ENCODE assay signal across 1 cellular context in the genomic region with DNA sequence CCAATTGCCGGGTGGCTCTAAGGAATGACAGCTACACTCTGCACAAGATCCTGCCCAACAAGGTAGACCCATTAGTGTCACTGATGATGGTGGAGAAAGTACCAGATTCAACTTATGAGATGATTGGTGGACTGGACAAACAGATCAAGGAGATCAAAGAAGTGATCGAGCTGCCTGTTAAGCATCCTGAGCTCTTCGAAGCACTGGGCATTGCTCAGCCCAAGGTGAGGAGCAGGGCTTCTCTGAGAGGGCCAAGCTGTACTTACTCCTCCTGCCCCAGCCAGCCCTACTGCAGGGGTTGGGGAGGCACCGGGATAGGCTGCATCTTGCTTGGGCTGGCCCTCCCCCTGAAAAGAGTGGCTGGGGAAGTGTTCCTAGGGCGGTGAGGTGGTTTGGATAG.
TF ChIP-seq lines count a peak whose summit lies in the region.

No MANE protein-coding gene starts in this region.

TF ChIP-seq in IMR-90, 13 proteins besides CTCF, POLR2A, EP300 and RAD21:
- TF ChIP-seq, protein P1, sequence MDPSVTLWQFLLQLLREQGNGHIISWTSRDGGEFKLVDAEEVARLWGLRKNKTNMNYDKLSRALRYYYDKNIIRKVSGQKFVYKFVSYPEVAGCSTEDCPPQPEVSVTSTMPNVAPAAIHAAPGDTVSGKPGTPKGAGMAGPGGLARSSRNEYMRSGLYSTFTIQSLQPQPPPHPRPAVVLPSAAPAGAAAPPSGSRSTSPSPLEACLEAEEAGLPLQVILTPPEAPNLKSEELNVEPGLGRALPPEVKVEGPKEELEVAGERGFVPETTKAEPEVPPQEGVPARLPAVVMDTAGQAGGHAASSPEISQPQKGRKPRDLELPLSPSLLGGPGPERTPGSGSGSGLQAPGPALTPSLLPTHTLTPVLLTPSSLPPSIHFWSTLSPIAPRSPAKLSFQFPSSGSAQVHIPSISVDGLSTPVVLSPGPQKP (IDR thresholded peaks at IDR 0.05; ENCODE audit: borderline replicate concordance, low read depth, low read length): no peak
- TF ChIP-seq SMC3 (IDR thresholded peaks at IDR 0.05; ENCODE audit: low read depth, low read length) (no peak), MXI1 (IDR thresholded peaks at IDR 0.05; ENCODE audit: borderline replicate concordance, low read depth, low read length) (no peak), RCOR1 (IDR thresholded peaks at IDR 0.05; ENCODE audit: insufficient replicate concordance, low read length) (no peak), MAZ (IDR thresholded peaks at IDR 0.05; ENCODE audit: borderline replicate concordance, low read depth, low read length) (no peak), NFE2L2 (IDR thresholded peaks at IDR 0.05; ENCODE audit: low read depth, low read length) (no peak), CEBPB (IDR thresholded peaks at IDR 0.05; ENCODE audit: low read depth, low read length) (no peak), CHD1 (IDR thresholded peaks at IDR 0.05; ENCODE audit: low read depth, low read length) (no peak), FOS (IDR thresholded peaks at IDR 0.05; ENCODE audit: low read depth, low read length) (no peak), RFX5 (IDR thresholded peaks at IDR 0.05; ENCODE audit: low read depth, low read length) (no peak)
- TF ChIP-seq, protein P2, sequence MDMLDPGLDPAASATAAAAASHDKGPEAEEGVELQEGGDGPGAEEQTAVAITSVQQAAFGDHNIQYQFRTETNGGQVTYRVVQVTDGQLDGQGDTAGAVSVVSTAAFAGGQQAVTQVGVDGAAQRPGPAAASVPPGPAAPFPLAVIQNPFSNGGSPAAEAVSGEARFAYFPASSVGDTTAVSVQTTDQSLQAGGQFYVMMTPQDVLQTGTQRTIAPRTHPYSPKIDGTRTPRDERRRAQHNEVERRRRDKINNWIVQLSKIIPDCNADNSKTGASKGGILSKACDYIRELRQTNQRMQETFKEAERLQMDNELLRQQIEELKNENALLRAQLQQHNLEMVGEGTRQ (IDR thresholded peaks at IDR 0.05; ENCODE audit: low read depth, low read length): no peak
TF ChIP-seq in IMR-90: peak in this region for 0.
